Comparison of ENCODE assay signal across 8 cellular contexts in genomic region chr2:137947714-137948336, GRCh38. TPM values are rescaled to one million over a fixed set of nuclear protein-coding genes. Genes with fewer than 3 reads are reported as not detected.
DNase-seq lines count a peak whose midpoint lies in the region; ATAC-seq and FAIRE-seq lines count a peak whose summit lies in the region.

No MANE protein-coding gene starts in this region.

- peak; percentile 48 for FAIRE-seq in G401.6 (lab: Jason Lieb, UNC)

- intact Hi-C loops in posterior vena cava (cut with DNase I): loop anchor here (10.0 kb wide), 2 partner anchors 147 to 427 kb away; no protein-coding TSS in a partner anchor

- ATAC-seq in HG02938 (IDR thresholded peaks at IDR 0.05; ENCODE audit: unreplicated experiment) (peak; percentile 40), GM19395 (IDR thresholded peaks at IDR 0.05; ENCODE audit: unreplicated experiment) (no peak)

- DNase-seq in NCI-H526 treated with DMSO at 0.1 percent for 48 hours (lab: John Stamatoyannopoulos, UW): peak; percentile 36
- peak; percentile 37 to 38 for DNase-seq in activated T-cell treated with anti-CD3 and anti-CD28 coated beads, Interleukin-2, amount 50 U/mL, for 48 hours
- DNase-seq in glomerular visceral epithelial cell (ENCODE audit: extremely low spot score): peak; percentile 66
- peak; percentile 90 for DNase-seq in posterior vena cava (ENCODE audit: low spot score)
- DNase-seq in activated gamma-delta T cell treated with Interleukin-2 at 50 U/mL for 16 hours: no peak

RNA-seq across cellular contexts. Expression of gene HNMT, which starts 16.4 kb away (rescaled TPM):
- total RNA-seq in posterior vena cava: 10 to 100 TPM; 37.5 to 68.3 TPM
